Comparison of ENCODE assay signal across 1 cellular context in the genomic region with DNA sequence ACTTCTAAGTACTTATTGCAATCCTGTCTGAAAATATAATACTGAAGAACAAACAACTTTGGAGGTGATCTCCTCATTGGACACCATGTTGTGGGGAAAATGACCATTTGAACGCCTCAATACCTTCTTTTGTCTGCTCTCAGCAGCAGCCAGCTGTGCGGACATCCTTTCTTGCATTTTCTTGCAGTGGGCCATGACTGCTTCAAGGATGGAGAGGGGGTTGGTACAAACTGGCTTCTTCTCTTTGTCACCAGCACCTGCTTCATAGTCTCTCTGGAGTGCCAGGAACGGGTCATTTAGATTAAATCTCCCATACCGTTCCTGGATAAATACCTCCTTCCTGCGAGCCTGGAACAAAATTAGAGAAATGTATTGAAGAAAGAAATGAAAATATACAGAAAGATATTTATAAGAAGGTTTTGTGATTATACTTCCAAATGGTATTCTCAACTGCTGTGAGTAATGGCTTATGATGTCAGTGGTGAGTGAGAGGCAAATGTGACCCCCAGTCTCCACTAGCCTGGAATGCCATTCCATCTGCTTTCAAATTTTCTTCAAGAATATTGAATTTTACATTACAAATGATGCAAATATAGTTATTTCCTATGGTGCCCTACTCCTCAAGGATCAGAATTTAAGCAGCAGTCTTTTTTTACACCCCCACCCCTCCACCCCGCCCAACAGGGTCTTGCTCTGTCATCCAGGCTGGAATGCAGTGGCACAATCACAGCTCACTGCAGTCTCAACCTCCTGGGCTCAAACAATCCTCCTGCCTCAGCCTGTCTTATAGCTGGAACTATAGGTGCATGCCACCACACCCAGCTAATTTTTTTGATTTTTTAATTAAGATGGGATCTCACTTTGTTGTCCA.
A peak's percentile ranks its signal among the peaks of the same experiment; 100 is the strongest.
TF ChIP-seq lines count a peak whose summit lies in the region.

No MANE protein-coding gene starts in this region.

TF ChIP-seq in IMR-90, 13 proteins besides CTCF, POLR2A, EP300 and RAD21:
- TF ChIP-seq MAZ (IDR thresholded peaks at IDR 0.05; ENCODE audit: borderline replicate concordance, low read depth, low read length) = 0 out of 2 replicates have a peak, but pooled peaks have one; percentile 20
- no peak for TF ChIP-seq FOS (IDR thresholded peaks at IDR 0.05; ENCODE audit: low read depth, low read length)
TF ChIP-seq in IMR-90: peak in this region for 1.
